ENCODE assay signal across 24 cellular contexts in genomic region chr15:90119367-90119766, GRCh38.
"Had no signal": no experiment of that assay in that cellular context is flagged by ENCODE, and none has a peak within 500 bp of the region (broad histone marks: within the 10 kb centered on the region; RNA-seq: fewer than 3 reads in every experiment).

No MANE protein-coding gene starts in this region.

- H3K4me3 ChIP-seq: coronary artery, dorsolateral prefrontal cortex, esophagus muscularis mucosa, gastroesophageal sphincter, heart left ventricle, hepatocyte, left lung, lower lobe of right lung, mucosa of descending colon had no signal

- H3K4me2 ChIP-seq: hepatocyte had no signal

- H3K4me1 ChIP-seq: esophagus muscularis mucosa, foreskin keratinocyte, gastroesophageal sphincter, heart left ventricle, left lung, lower lobe of right lung had no signal

- H3K36me3 ChIP-seq: esophagus muscularis mucosa, gastroesophageal sphincter, heart left ventricle, left lung, lower lobe of right lung had no signal

- H3K4me1 Mint-ChIP-seq: immature natural killer cell, mesothelial cell of epicardium, naive B cell had no signal

- H3K4me3 Mint-ChIP-seq: immature natural killer cell, mesothelial cell of epicardium had no signal

- H3K79me2 ChIP-seq: hepatocyte had no signal

- DNase-seq: dermis blood vessel endothelial cell; dorsolateral prefrontal cortex; effector CD4-positive, alpha-beta T cell; effector memory CD4-positive, alpha-beta T cell; foreskin keratinocyte; heart left ventricle; hypothalamus; immature natural killer cell; islet precursor cell; left cardiac atrium; left lung; left ventricle myocardium superior; lower lobe of right lung; mesenchymal stem cell; mucosa of descending colon; naive B cell had no signal

- ATAC-seq: foreskin keratinocyte, gastroesophageal sphincter, heart left ventricle, left cardiac atrium, left lung, left ventricle myocardium superior, lower lobe of right lung, mucosa of descending colon had no signal

- H3K27ac ChIP-seq: coronary artery, dorsolateral prefrontal cortex, esophagus muscularis mucosa, foreskin keratinocyte, gastroesophageal sphincter, heart left ventricle, hepatocyte, left lung, lower lobe of right lung had no signal

- H3K27ac Mint-ChIP-seq: mesothelial cell of epicardium, naive B cell had no signal

- FAIRE-seq: colon, endothelial cell of umbilical vein, frontal cortex had no signal

- H2AFZ ChIP-seq: hepatocyte had no signal

- H3K27me3 ChIP-seq: dorsolateral prefrontal cortex, esophagus muscularis mucosa, foreskin keratinocyte, gastroesophageal sphincter, heart left ventricle, hepatocyte, left lung had no signal
